16 cellular contexts compared by ENCODE assay signal in genomic region chr5:121144764-121145163, GRCh38.
DNase-seq lines count a peak whose midpoint lies in the region; ATAC-seq and TF ChIP-seq lines count a peak whose summit lies in the region.
"Had no signal": no experiment of that assay in that cellular context is flagged by ENCODE, and none has a peak within 500 bp of the region (broad histone marks: within the 10 kb centered on the region; RNA-seq: fewer than 3 reads in every experiment).

No MANE protein-coding gene starts in this region.

- peaks cover 7% of the 10 kb centered on the region for H3K4me1 ChIP-seq in cardiac muscle cell (ENCODE audit: low read depth)
- H3K4me1 ChIP-seq in heart right ventricle: no peaks in the 10 kb centered on the region
- no peaks in the 10 kb centered on the region for H3K4me1 ChIP-seq in RWPE2 (ENCODE audit: insufficient read depth, poor library complexity, severe bottlenecking)
- no peaks in the 10 kb centered on the region for H3K4me1 ChIP-seq in smooth muscle cell (ENCODE audit: low read depth)
- H3K4me1 ChIP-seq in upper lobe of right lung: no peaks in the 10 kb centered on the region
- H3K4me1 ChIP-seq: vagina had no signal

- H3F3A ChIP-seq in smooth muscle cell (ENCODE audit: low read depth): no peaks in the 10 kb centered on the region

- no peak overlapping the region for H3K4me3 ChIP-seq in cardiac muscle cell
- no peak overlapping the region for H3K4me3 ChIP-seq in heart right ventricle
- no peak overlapping the region for H3K4me3 ChIP-seq in RWPE2 (ENCODE audit: severe bottlenecking)
- H3K4me3 ChIP-seq in epithelial cell of esophagus (ENCODE audit: low read length): no peak overlapping the region
- no peak overlapping the region for H3K4me3 ChIP-seq in smooth muscle cell
- no peak overlapping the region for H3K4me3 ChIP-seq in upper lobe of right lung
- H3K4me3 ChIP-seq: vagina had no signal

- H4K20me1 ChIP-seq in smooth muscle cell (ENCODE audit: low read depth): no peaks in the 10 kb centered on the region

- peaks cover 23% of the 10 kb centered on the region for H3K9me3 Mint-ChIP-seq in natural killer cell treated with Interleukin-12 subunit alpha and Interleukin-12 subunit beta and Interleukin-15 and Interleukin-18, amount 100 ng/mL, for 72 hours

- TF ChIP-seq CTCF in cardiac muscle cell (IDR thresholded peaks at IDR 0.05; ENCODE audit: low read depth, low read length) (peak; percentile 9), heart right ventricle (IDR thresholded peaks at IDR 0.05) (no peak), RWPE2 (IDR thresholded peaks at IDR 0.05; ENCODE audit: poor library complexity, severe bottlenecking) (peak; percentile 23), epithelial cell of esophagus (IDR thresholded peaks at IDR 0.05; ENCODE audit: insufficient read depth, low read depth, low read length, missing control alignments) (peak; percentile 10), smooth muscle cell (IDR thresholded peaks at IDR 0.05; ENCODE audit: borderline replicate concordance, insufficient read depth, poor library complexity, severe bottlenecking) (no peak), upper lobe of right lung (IDR thresholded peaks at IDR 0.05) (no peak)

- no peak overlapping the region for H3K9ac ChIP-seq in smooth muscle cell (ENCODE audit: low read depth)

- DNase-seq in cardiac muscle cell (ENCODE audit: low read depth in 1 of 2, low spot score in 1 of 2): peak in 1 of 2 donors; percentile 45
- DNase-seq in heart right ventricle: no peak
- DNase-seq in RWPE2 (ENCODE audit: low spot score): no peak
- peak; percentile 53 for DNase-seq in epithelial cell of esophagus (ENCODE audit: low read depth)
- DNase-seq in smooth muscle cell (lab: John Stamatoyannopoulos, UW; ENCODE audit: unreplicated experiment): no peak
- no peak for DNase-seq in natural killer cell treated with Interleukin-12 subunit alpha and Interleukin-12 subunit beta and Interleukin-15 and Interleukin-18, amount 100 ng/mL, for 72 hours (ENCODE audit: low spot score)
- no peak for DNase-seq in upper lobe of right lung
- DNase-seq: activated T-cell treated with anti-CD3 and anti-CD28 coated beads for 4 hours; foreskin melanocyte; H9; NCI-H187; NCI-H526 treated with DMSO at 0.1 percent for 48 hours; stimulated activated naive CD8-positive, alpha-beta T cell treated with anti-CD3 and anti-CD28 coated beads, Interleukin-15, Interleukin-2, amounts not matched to agents 100 U/mL and 50 U/mL, for 24 hours had no signal

- no peak overlapping the region for H3K4me3 Mint-ChIP-seq in natural killer cell treated with Interleukin-12 subunit alpha and Interleukin-12 subunit beta and Interleukin-15 and Interleukin-18, amount 100 ng/mL, for 72 hours
- H3K4me3 Mint-ChIP-seq: H9 had no signal

- no peaks in the 10 kb centered on the region for H3K27me3 Mint-ChIP-seq in natural killer cell treated with Interleukin-12 subunit alpha and Interleukin-12 subunit beta and Interleukin-15 and Interleukin-18, amount 100 ng/mL, for 72 hours

- no peaks in the 10 kb centered on the region for H3K79me2 ChIP-seq in smooth muscle cell (ENCODE audit: low read depth)

- no peak overlapping the region for H3K27ac Mint-ChIP-seq in natural killer cell treated with Interleukin-12 subunit alpha and Interleukin-12 subunit beta and Interleukin-15 and Interleukin-18, amount 100 ng/mL, for 72 hours

- H3K27ac ChIP-seq in cardiac muscle cell: no peak overlapping the region
- no peak overlapping the region for H3K27ac ChIP-seq in heart right ventricle
- H3K27ac ChIP-seq in RWPE2 (ENCODE audit: poor library complexity, severe bottlenecking): no peak overlapping the region
- H3K27ac ChIP-seq in smooth muscle cell (ENCODE audit: low read depth): no peak overlapping the region
- H3K27ac ChIP-seq in upper lobe of right lung: no peak overlapping the region
- H3K27ac ChIP-seq: neutrophil, vagina had no signal

- intact Hi-C loops in heart right ventricle (cut with DNase I) (no loop called here), upper lobe of right lung (cut with DNase I) (no loop called here)

- no peaks in the 10 kb centered on the region for H3K27me3 ChIP-seq in cardiac muscle cell
- H3K27me3 ChIP-seq in heart right ventricle: no peaks in the 10 kb centered on the region
- no peaks in the 10 kb centered on the region for H3K27me3 ChIP-seq in RWPE2 (ENCODE audit: insufficient read depth, poor library complexity, severe bottlenecking)
- no peaks in the 10 kb centered on the region for H3K27me3 ChIP-seq in smooth muscle cell (ENCODE audit: low read depth)
- H3K27me3 ChIP-seq in upper lobe of right lung: no peaks in the 10 kb centered on the region
- H3K27me3 ChIP-seq: neutrophil, vagina had no signal

- 22 to 35% methylated on average over 1 of the region's 1 CpG for WGBS in heart right ventricle, 2 donors
- WGBS in smooth muscle cell (ENCODE audit: low lambda C conversion rate): 23% methylated on average over 1 of the region's 1 CpG

- H3K9me3 ChIP-seq in cardiac muscle cell (ENCODE audit: low read depth) (no peaks in the 10 kb centered on the region), heart right ventricle (peaks cover 0 to 6% (median 0%) of the 10 kb centered on the region in 11 donors), RWPE2 (ENCODE audit: severe bottlenecking) (no peaks in the 10 kb centered on the region), smooth muscle cell (replicated peaks; ENCODE audit: low read depth) (no peaks in the 10 kb centered on the region), upper lobe of right lung (no peaks in the 10 kb centered on the region)
- H3K9me3 ChIP-seq: neutrophil, vagina had no signal

- H3K36me3 ChIP-seq in cardiac muscle cell: no peaks in the 10 kb centered on the region
- no peaks in the 10 kb centered on the region for H3K36me3 ChIP-seq in heart right ventricle
- no peaks in the 10 kb centered on the region for H3K36me3 ChIP-seq in RWPE2 (ENCODE audit: low read depth)
- no peaks in the 10 kb centered on the region for H3K36me3 ChIP-seq in smooth muscle cell (ENCODE audit: low read depth)
- no peaks in the 10 kb centered on the region for H3K36me3 ChIP-seq in upper lobe of right lung
- H3K36me3 ChIP-seq: neutrophil, vagina had no signal

- H3K36me3 Mint-ChIP-seq in natural killer cell treated with Interleukin-12 subunit alpha and Interleukin-12 subunit beta and Interleukin-15 and Interleukin-18, amount 100 ng/mL, for 72 hours: no peaks in the 10 kb centered on the region

- peak overlapping the region; percentile 41 for H2AFZ ChIP-seq in smooth muscle cell (ENCODE audit: low read depth)

- no peaks in the 10 kb centered on the region for H3K4me1 Mint-ChIP-seq in natural killer cell treated with Interleukin-12 subunit alpha and Interleukin-12 subunit beta and Interleukin-15 and Interleukin-18, amount 100 ng/mL, for 72 hours (ENCODE audit: low read depth in 2 of 2)
- H3K4me1 Mint-ChIP-seq: H9 had no signal

- no peak overlapping the region for H3K4me2 ChIP-seq in smooth muscle cell

- ATAC-seq in heart right ventricle (no peak), RWPE2 (ENCODE audit: low read depth) (peak; percentile 70), HG03108 (IDR thresholded peaks at IDR 0.05; ENCODE audit: unreplicated experiment) (no peak), upper lobe of right lung (no peak)
- no peak for ATAC-seq in natural killer cell treated with Interleukin-12 subunit alpha and Interleukin-12 subunit beta and Interleukin-15 and Interleukin-18, amount 100 ng/mL, for 72 hours
- ATAC-seq: stimulated activated naive CD8-positive, alpha-beta T cell treated with anti-CD3 and anti-CD28 coated beads, Interleukin-15, Interleukin-2, amounts not matched to agents 100 U/mL and 50 U/mL, for 24 hours had no signal

Comparison
In these comparisons a context has a peak if more than half of its experiments do, and no peak if none do; other contexts are left out.
1. CTCF ChIP-seq: peak in cardiac muscle cell (single experiment), RWPE2 (single experiment) and epithelial cell of esophagus (single experiment); none in heart right ventricle (0 of 9), smooth muscle cell (single experiment) and upper lobe of right lung (single experiment).